17 cellular contexts compared by ENCODE assay signal in the genomic region with DNA sequence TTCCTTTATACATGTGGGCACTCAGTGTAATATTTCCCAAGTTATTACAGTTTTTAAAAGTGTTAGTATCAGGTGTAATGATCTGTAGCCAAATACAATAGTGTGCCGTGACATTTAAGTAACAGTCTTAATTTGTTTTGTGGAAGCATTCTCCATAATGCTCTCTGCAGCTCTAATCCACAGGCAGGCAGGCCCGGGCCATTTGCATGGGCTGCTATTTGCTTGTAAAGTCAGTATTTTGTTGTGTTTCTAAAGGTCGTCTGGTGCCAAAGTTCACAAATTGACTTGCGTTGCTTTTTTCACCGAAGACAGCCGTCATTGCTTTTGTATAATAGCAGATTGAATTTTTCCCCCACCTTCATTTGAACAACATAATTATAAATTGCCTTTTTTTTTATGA.
DNase-seq lines count a peak whose midpoint lies in the region; ATAC-seq and TF ChIP-seq lines count a peak whose summit lies in the region.
"Had no signal": no experiment of that assay in that cellular context is flagged by ENCODE, and none has a peak within 500 bp of the region (broad histone marks: within the 10 kb centered on the region; RNA-seq: fewer than 3 reads in every experiment).

No MANE protein-coding gene starts in this region.

- H3K4me3 Mint-ChIP-seq in natural killer cell, result peak overlapping the region; percentile 60
- H3K4me3 Mint-ChIP-seq in natural killer cell treated with Interleukin-12 subunit alpha and Interleukin-12 subunit beta and Interleukin-15 and Interleukin-18, amount 100 ng/mL, for 72 hours, result no peak overlapping the region
- H3K4me3 Mint-ChIP-seq in endodermal cell, result no peak overlapping the region
- H3K4me3 Mint-ChIP-seq in activated naive CD4-positive, alpha-beta T cell treated with anti-CD3 and anti-CD28 coated beads for 36 hours, result no peak overlapping the region
- H3K4me3 Mint-ChIP-seq: CD4-positive, alpha-beta memory T cell had no signal

- no peak overlapping the region for H3K9ac ChIP-seq in HUES48 (ENCODE audit: low read depth, low read length)
- no peak overlapping the region for H3K9ac ChIP-seq in endodermal cell (ENCODE audit: extremely low read depth, low read length, poor library complexity, severe bottlenecking)
- H3K9ac ChIP-seq: GM23248 had no signal

- no peaks in the 10 kb centered on the region for H3K9me3 ChIP-seq in HUES48 (ENCODE audit: control insufficient read depth, insufficient read depth, low read length)
- H3K9me3 ChIP-seq in endodermal cell (ENCODE audit: control insufficient read depth, low read length), result no peaks in the 10 kb centered on the region
- H3K9me3 ChIP-seq in osteoblast (ENCODE audit: low read depth, low read length), result no peaks in the 10 kb centered on the region
- no peaks in the 10 kb centered on the region for H3K9me3 ChIP-seq in breast epithelium

- H3K9me3 Mint-ChIP-seq in natural killer cell, result no peaks in the 10 kb centered on the region
- H3K9me3 Mint-ChIP-seq in natural killer cell treated with Interleukin-12 subunit alpha and Interleukin-12 subunit beta and Interleukin-15 and Interleukin-18, amount 100 ng/mL, for 72 hours, result no peaks in the 10 kb centered on the region
- no peaks in the 10 kb centered on the region for H3K9me3 Mint-ChIP-seq in endodermal cell
- no peaks in the 10 kb centered on the region for H3K9me3 Mint-ChIP-seq in activated naive CD4-positive, alpha-beta T cell treated with anti-CD3 and anti-CD28 coated beads for 36 hours

- 60 to 71% methylated on average over 1 to 6 of the region's 6 CpGs for WGBS in endodermal cell (ENCODE audit: insufficient coverage in 1 of 2, insufficient read length in 1 of 2), 2 experiments

- peaks cover 54% of the 10 kb centered on the region for H3K4me1 ChIP-seq in HUES48 (ENCODE audit: control insufficient read depth, insufficient read depth, low read length)
- H3K4me1 ChIP-seq in endodermal cell (ENCODE audit: control insufficient read depth, insufficient read depth, low read length), result peaks cover 4% of the 10 kb centered on the region
- no peaks in the 10 kb centered on the region for H3K4me1 ChIP-seq in osteoblast (ENCODE audit: insufficient read depth, low read length)
- H3K4me1 ChIP-seq in breast epithelium, result no peaks in the 10 kb centered on the region

- DNase-seq in natural killer cell, result no peak
- no peak for DNase-seq in natural killer cell treated with Interleukin-12 subunit alpha and Interleukin-12 subunit beta and Interleukin-15 and Interleukin-18, amount 100 ng/mL, for 72 hours (ENCODE audit: low spot score)
- DNase-seq in endodermal cell, result peak; percentile 61
- no peak for DNase-seq in NCI-H1417 treated with DMSO at 0.1 percent for 48 hours (lab: John Stamatoyannopoulos, UW)
- no peak for DNase-seq in osteoblast (ENCODE audit: insufficient read length, low spot score, missing footprints)
- DNase-seq in activated naive CD4-positive, alpha-beta T cell treated with anti-CD3 and anti-CD28 coated beads for 36 hours, result no peak
- DNase-seq in breast epithelium (ENCODE audit: low spot score in 2 of 2), result no peak
- DNase-seq: ACHN; CD4-positive, alpha-beta memory T cell; DMS79; GM23248; IMR-90 had no signal

- H3K4me3 ChIP-seq in HUES48 (ENCODE audit: low read depth, low read length) (0 out of 2 replicates have a peak overlapping the region, but pooled peaks have one; percentile 31), endodermal cell (ENCODE audit: low read length) (no peak overlapping the region), osteoblast (ENCODE audit: insufficient read depth, low read length) (no peak overlapping the region), breast epithelium (no peak overlapping the region)
- H3K4me3 ChIP-seq: GM12878, GM23248 had no signal

- TF ChIP-seq CTCF in natural killer cell (IDR thresholded peaks at IDR 0.05) (no peak), endodermal cell (conservative IDR thresholded peaks at IDR 0.05) (no peak), osteoblast (IDR thresholded peaks at IDR 0.05; ENCODE audit: extremely low read depth, low read depth, low read length) (no peak), breast epithelium (IDR thresholded peaks at IDR 0.05) (no peak)

- H3K27ac Mint-ChIP-seq in natural killer cell, result no peak overlapping the region
- H3K27ac Mint-ChIP-seq in natural killer cell treated with Interleukin-12 subunit alpha and Interleukin-12 subunit beta and Interleukin-15 and Interleukin-18, amount 100 ng/mL, for 72 hours, result no peak overlapping the region
- H3K27ac Mint-ChIP-seq in endodermal cell, result no peak overlapping the region
- H3K27ac Mint-ChIP-seq in activated naive CD4-positive, alpha-beta T cell treated with anti-CD3 and anti-CD28 coated beads for 36 hours, result no peak overlapping the region
- H3K27ac Mint-ChIP-seq: CD4-positive, alpha-beta memory T cell had no signal

- peak overlapping the region; percentile 68 for H3K27ac ChIP-seq in HUES48 (ENCODE audit: low read depth, low read length)
- no peak overlapping the region for H3K27ac ChIP-seq in endodermal cell (ENCODE audit: low read depth, low read length)
- H3K27ac ChIP-seq in osteoblast (ENCODE audit: low read depth, low read length), result no peak overlapping the region
- H3K27ac ChIP-seq in breast epithelium, result no peak overlapping the region
- H3K27ac ChIP-seq: C4-2B, GM23248, HL-60 had no signal

- peaks cover 6% of the 10 kb centered on the region for H4K20me1 ChIP-seq in osteoblast (ENCODE audit: insufficient read depth, low read length)

- H3K79me2 ChIP-seq in osteoblast (ENCODE audit: insufficient read depth, low read length), result no peaks in the 10 kb centered on the region

- no peak for ATAC-seq in natural killer cell
- ATAC-seq in natural killer cell treated with Interleukin-12 subunit alpha and Interleukin-12 subunit beta and Interleukin-15 and Interleukin-18, amount 100 ng/mL, for 72 hours, result no peak
- ATAC-seq: GM12878, HCT116 had no signal

- no peak for TF ChIP-seq POLR2A in breast epithelium (IDR thresholded peaks at IDR 0.05)

- no peaks in the 10 kb centered on the region for H3K36me3 Mint-ChIP-seq in natural killer cell
- no peaks in the 10 kb centered on the region for H3K36me3 Mint-ChIP-seq in natural killer cell treated with Interleukin-12 subunit alpha and Interleukin-12 subunit beta and Interleukin-15 and Interleukin-18, amount 100 ng/mL, for 72 hours
- no peaks in the 10 kb centered on the region for H3K36me3 Mint-ChIP-seq in endodermal cell (ENCODE audit: low read depth)
- H3K36me3 Mint-ChIP-seq in activated naive CD4-positive, alpha-beta T cell treated with anti-CD3 and anti-CD28 coated beads for 36 hours (ENCODE audit: low read depth), result no peaks in the 10 kb centered on the region
- H3K36me3 Mint-ChIP-seq: CD4-positive, alpha-beta memory T cell had no signal

- no peak overlapping the region for H3K4me2 ChIP-seq in osteoblast (ENCODE audit: insufficient read depth, low read length)

- H3K27me3 Mint-ChIP-seq in natural killer cell (ENCODE audit: low read depth in 2 of 2), result peaks cover 4 to 9% of the 10 kb centered on the region in 2 donors
- peaks cover 7 to 9% of the 10 kb centered on the region in 2 donors for H3K27me3 Mint-ChIP-seq in natural killer cell treated with Interleukin-12 subunit alpha and Interleukin-12 subunit beta and Interleukin-15 and Interleukin-18, amount 100 ng/mL, for 72 hours
- H3K27me3 Mint-ChIP-seq in endodermal cell (ENCODE audit: insufficient read depth), result peaks cover 12% of the 10 kb centered on the region
- H3K27me3 Mint-ChIP-seq in activated naive CD4-positive, alpha-beta T cell treated with anti-CD3 and anti-CD28 coated beads for 36 hours (ENCODE audit: low read depth), result peaks cover 7% of the 10 kb centered on the region

- H2AFZ ChIP-seq in osteoblast (ENCODE audit: low read length), result no peak overlapping the region
- H2AFZ ChIP-seq: GM23248 had no signal

- CTCF ChIA-PET in activated naive CD4-positive, alpha-beta T cell treated with anti-CD3 and anti-CD28 coated beads for 36 hours (lab: Charles Lee), result no interaction called here

- peaks cover 22 to 31% of the 10 kb centered on the region in 2 donors for H3K4me1 Mint-ChIP-seq in natural killer cell
- H3K4me1 Mint-ChIP-seq in natural killer cell treated with Interleukin-12 subunit alpha and Interleukin-12 subunit beta and Interleukin-15 and Interleukin-18, amount 100 ng/mL, for 72 hours (ENCODE audit: low read depth in 2 of 2), result peaks cover 12 to 17% of the 10 kb centered on the region in 2 donors
- peaks cover 25% of the 10 kb centered on the region for H3K4me1 Mint-ChIP-seq in endodermal cell
- no peaks in the 10 kb centered on the region for H3K4me1 Mint-ChIP-seq in activated naive CD4-positive, alpha-beta T cell treated with anti-CD3 and anti-CD28 coated beads for 36 hours (ENCODE audit: low read depth)

- H3K36me3 ChIP-seq in HUES48 (ENCODE audit: control insufficient read depth, insufficient read depth, low read length), result peaks cover 2% of the 10 kb centered on the region; the same call in 1 of the 2 replicates
- no peaks in the 10 kb centered on the region for H3K36me3 ChIP-seq in endodermal cell (ENCODE audit: control insufficient read depth, insufficient read depth, low read length)
- no peaks in the 10 kb centered on the region for H3K36me3 ChIP-seq in osteoblast (ENCODE audit: insufficient read depth, low read length)
- no peaks in the 10 kb centered on the region for H3K36me3 ChIP-seq in breast epithelium

- H3K27me3 ChIP-seq in HUES48 (ENCODE audit: control insufficient read depth, insufficient read depth, low read length) (0 out of 2 replicates have a peak, but pooled peaks cover 6% of the 10 kb centered on the region), endodermal cell (ENCODE audit: control insufficient read depth, insufficient read depth, low read length, poor library complexity, severe bottlenecking) (no peaks in the 10 kb centered on the region), osteoblast (ENCODE audit: insufficient read depth, low read length) (no peaks in the 10 kb centered on the region), breast epithelium (no peaks in the 10 kb centered on the region)

- intact Hi-C loops in natural killer cell (cut with micrococcal nuclease), result no loop called here
- intact Hi-C loops in activated naive CD4-positive, alpha-beta T cell treated with anti-CD3 and anti-CD28 coated beads for 36 hours (cut with micrococcal nuclease), result no loop called here
- intact Hi-C loops in breast epithelium (cut with DNase I; ENCODE audit: low total_unique reads), result no loop called here
